Comparison of ENCODE assay signal across 9 cellular contexts in genomic region chr3:149131594-149131993, GRCh38. TPM values are rescaled to one million over a fixed set of nuclear protein-coding genes. Genes with fewer than 3 reads are reported as not detected.
DNase-seq lines count a peak whose midpoint lies in the region; ATAC-seq and TF ChIP-seq lines count a peak whose summit lies in the region.
"Had no signal": no experiment of that assay in that cellular context is flagged by ENCODE, and none has a peak within 500 bp of the region (broad histone marks: within the 10 kb centered on the region; RNA-seq: fewer than 3 reads in every experiment).

No MANE protein-coding gene starts in this region.

- H3K36me3 Mint-ChIP-seq in activated T-cell treated with anti-CD3 and anti-CD28 coated beads, Interleukin-2, amount 50 U/mL, for 4 hours (ENCODE audit: insufficient read depth) = peaks cover 10% of the 10 kb centered on the region
- H3K36me3 Mint-ChIP-seq in activated CD8-positive, alpha-beta T cell treated with anti-CD3 and anti-CD28 coated beads for 36 hours (ENCODE audit: low read depth) = peaks cover 2% of the 10 kb centered on the region

- intact Hi-C loops in activated CD8-positive, alpha-beta T cell treated with anti-CD3 and anti-CD28 coated beads for 36 hours (cut with micrococcal nuclease) = loop anchor here (5.0 kb wide), 2 partner anchors 51 to 139 kb away; partner anchors contain the start of gene GYG1

- H3K4me3 Mint-ChIP-seq in activated T-cell treated with anti-CD3 and anti-CD28 coated beads, Interleukin-2, amount 50 U/mL, for 4 hours = peak overlapping the region; percentile 97
- H3K4me3 Mint-ChIP-seq in activated CD8-positive, alpha-beta T cell treated with anti-CD3 and anti-CD28 coated beads for 36 hours = peak overlapping the region; percentile 95

- H3K27me3 ChIP-seq in thymus (ENCODE audit: control insufficient read depth, insufficient read depth) = no peaks in the 10 kb centered on the region

- H3K27me3 Mint-ChIP-seq in activated T-cell treated with anti-CD3 and anti-CD28 coated beads, Interleukin-2, amount 50 U/mL, for 4 hours (ENCODE audit: low read depth) = no peaks in the 10 kb centered on the region
- no peaks in the 10 kb centered on the region for H3K27me3 Mint-ChIP-seq in activated CD8-positive, alpha-beta T cell treated with anti-CD3 and anti-CD28 coated beads for 36 hours

- no peaks in the 10 kb centered on the region for H3K9me3 ChIP-seq in thymus (ENCODE audit: control insufficient read depth)

- 90% methylated on average over 4 of the region's 4 CpGs for WGBS in thymus

- peaks cover 20% of the 10 kb centered on the region for H3K4me1 ChIP-seq in thymus (ENCODE audit: control insufficient read depth, insufficient read depth, low read length)

- peak overlapping the region; percentile 5 for H3K4me3 ChIP-seq in thymus (ENCODE audit: low read length)

- CTCF ChIA-PET in activated CD8-positive, alpha-beta T cell treated with anti-CD3 and anti-CD28 coated beads for 36 hours (lab: Charles Lee) = interaction anchor here (1.1 to 5.5 kb wide), 3 partner anchors 9 to 149 kb away, joined by 3 to 33 read pairs (median 6); no protein-coding TSS in a partner anchor

- POLR2A ChIA-PET in activated CD8-positive, alpha-beta T cell treated with anti-CD3 and anti-CD28 coated beads for 36 hours (lab: Charles Lee) = no interaction called here

- TF ChIP-seq CTCF in activated CD8-positive, alpha-beta T cell treated with anti-CD3 and anti-CD28 coated beads for 36 hours (IDR thresholded peaks at IDR 0.05) = no peak

- no peaks in the 10 kb centered on the region for H3K9me3 Mint-ChIP-seq in activated T-cell treated with anti-CD3 and anti-CD28 coated beads, Interleukin-2, amount 50 U/mL, for 4 hours
- no peaks in the 10 kb centered on the region for H3K9me3 Mint-ChIP-seq in activated CD8-positive, alpha-beta T cell treated with anti-CD3 and anti-CD28 coated beads for 36 hours

- H3K27ac ChIP-seq in thymus (ENCODE audit: low read depth) = no peak overlapping the region

- DNase-seq in activated T-cell treated with anti-CD3 and anti-CD28 coated beads, Interleukin-2, amount 50 U/mL, for 4 hours = no peak
- no peak for DNase-seq in activated T-cell treated with anti-CD3 and anti-CD28 coated beads, Interleukin-2, amount 50 U/mL, for 48 hours
- no peak for DNase-seq in activated CD8-positive, alpha-beta T cell treated with anti-CD3 and anti-CD28 coated beads for 36 hours
- DNase-seq in kidney tubule cell (ENCODE audit: low spot score) (peak; percentile 34), NCI-H2171 (lab: John Stamatoyannopoulos, UW) (no peak), epidermal melanocyte (ENCODE audit: insufficient read length, low spot score) (no peak)
- DNase-seq: activated gamma-delta T cell treated with Interleukin-2 at 50 U/mL for 16 hours had no signal

- peak overlapping the region; percentile 47 for H3K27ac Mint-ChIP-seq in activated CD8-positive, alpha-beta T cell treated with anti-CD3 and anti-CD28 coated beads for 36 hours

- ATAC-seq in activated T-cell treated with anti-CD3 and anti-CD28 coated beads, Interleukin-2, amount 50 U/mL, for 4 hours = no peak
- ATAC-seq in activated CD8-positive, alpha-beta T cell treated with anti-CD3 and anti-CD28 coated beads for 36 hours = no peak
- ATAC-seq in HG03095 (IDR thresholded peaks at IDR 0.05; ENCODE audit: unreplicated experiment) = no peak

- H3K4me1 Mint-ChIP-seq in activated T-cell treated with anti-CD3 and anti-CD28 coated beads, Interleukin-2, amount 50 U/mL, for 4 hours (ENCODE audit: low read depth) = peaks cover 40% of the 10 kb centered on the region
- peaks cover 42% of the 10 kb centered on the region for H3K4me1 Mint-ChIP-seq in activated CD8-positive, alpha-beta T cell treated with anti-CD3 and anti-CD28 coated beads for 36 hours (ENCODE audit: low read depth)

- H3K36me3 ChIP-seq in thymus (ENCODE audit: control insufficient read depth, insufficient read depth) = peaks cover 4% of the 10 kb centered on the region

RNA-seq across cellular contexts. Expression of gene HPS3, which starts 2.2 kb away (rescaled TPM):
- 1 to 10 TPM; 8.3 to 9.4 (median 9.0) TPM for total RNA-seq in activated T-cell treated with anti-CD3 and anti-CD28 coated beads, Interleukin-2, amount 50 U/mL, for 4 hours
- 10 to 100 TPM; 16.4 to 18.2 TPM for total RNA-seq in activated CD8-positive, alpha-beta T cell treated with anti-CD3 and anti-CD28 coated beads for 36 hours
- 26.3 TPM for polyA plus RNA-seq in thymus

RNA-seq across cellular contexts. Expression of gene HLTF, which starts 45.3 kb away (rescaled TPM):
- 10 to 100 TPM; 13.2 to 14.2 (median 13.6) TPM for total RNA-seq in activated T-cell treated with anti-CD3 and anti-CD28 coated beads, Interleukin-2, amount 50 U/mL, for 4 hours
- total RNA-seq in activated CD8-positive, alpha-beta T cell treated with anti-CD3 and anti-CD28 coated beads for 36 hours = 10 to 100 TPM; 20.7 to 23.8 TPM
- polyA plus RNA-seq in thymus = 11.3 TPM
